ENCODE assay signal across 10 cellular contexts in the genomic region with DNA sequence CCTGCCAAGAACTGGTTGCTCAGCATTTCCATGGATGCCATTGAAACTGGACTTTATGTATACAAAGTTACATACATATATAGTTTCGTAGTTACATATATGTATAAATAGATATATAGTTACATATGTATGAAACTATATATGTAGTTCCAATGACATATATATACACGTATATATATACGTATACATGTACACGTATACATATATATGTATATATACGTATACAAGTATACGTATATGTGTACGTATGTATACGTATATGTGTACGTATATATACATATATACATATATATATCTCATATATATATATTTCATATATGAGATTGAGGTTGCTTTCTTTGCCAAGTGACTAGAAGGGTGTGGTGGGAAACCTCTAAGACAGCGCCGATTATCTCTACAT.
"Had no signal": no experiment of that assay in that cellular context is flagged by ENCODE, and none has a peak within 500 bp of the region (broad histone marks: within the 10 kb centered on the region; RNA-seq: fewer than 3 reads in every experiment).

No MANE protein-coding gene starts in this region.

- DNase-seq: GM23248, GOT3, H7, HFFc6, IMR-90, KBM-7 had no signal

- H2AFZ ChIP-seq: GM23248 had no signal

- H3K27ac Mint-ChIP-seq: HFFc6 had no signal

- H3K9me3 Mint-ChIP-seq: HFFc6 had no signal

- H3K4me2 ChIP-seq: KMS-11 had no signal

- H3K4me3 ChIP-seq: GM23248, HAP-1 had no signal

- ATAC-seq: HCT116 had no signal

- H3K4me1 ChIP-seq: HAP-1 had no signal

- H3K27ac ChIP-seq: GM23248, KMS-11 had no signal

- FAIRE-seq: HTR-8/SVneo had no signal

- H3K36me3 ChIP-seq: HAP-1 had no signal

- H3K4me3 Mint-ChIP-seq: HFFc6 had no signal

- H3K9ac ChIP-seq: GM23248, KMS-11 had no signal

- H3K9me3 ChIP-seq: HAP-1 had no signal
